1 cellular context compared by ENCODE assay signal in genomic region chr16:47499700-47500264, GRCh38.
TF ChIP-seq lines count a peak whose summit lies in the region.

No MANE protein-coding gene starts in this region.

TF ChIP-seq in HepG2, 621 proteins besides CTCF, POLR2A, EP300 and RAD21 (continued from another document and continues in another):
- TF ChIP-seq PLSCR1 (CRISPR knock-in tag; IDR thresholded peaks at IDR 0.05; ENCODE audit: borderline replicate concordance) (no peak), ZNF576 (CRISPR knock-in tag; IDR thresholded peaks at IDR 0.05) (no peak), PRPF4 (IDR thresholded peaks at IDR 0.05; ENCODE audit: low read depth, low read length, poor library complexity, severe bottlenecking) (no peak), DZIP1 (CRISPR knock-in tag; IDR thresholded peaks at IDR 0.05) (no peak), PITX1 (CRISPR knock-in tag; IDR thresholded peaks at IDR 0.05) (peak; percentile 83), CREM (IDR thresholded peaks at IDR 0.05) (peak; percentile 68), CREM (CRISPR knock-in tag; IDR thresholded peaks at IDR 0.05) (no peak), GLI4 (CRISPR knock-in tag; IDR thresholded peaks at IDR 0.05; ENCODE audit: borderline replicate concordance) (no peak), ZNF570 (CRISPR knock-in tag; IDR thresholded peaks at IDR 0.05; ENCODE audit: borderline replicate concordance) (no peak), NFIC (IDR thresholded peaks at IDR 0.05; ENCODE audit: low read length) (peak; percentile 72; the same call in 1 of the 2 replicates), MTA1 (CRISPR knock-in tag; IDR thresholded peaks at IDR 0.05; ENCODE audit: borderline replicate concordance) (no peak; the same call in 1 of the 2 replicates), MTF1 (CRISPR knock-in tag; IDR thresholded peaks at IDR 0.05) (no peak), ZNF260 (CRISPR knock-in tag; IDR thresholded peaks at IDR 0.05; ENCODE audit: borderline replicate concordance, low read depth) (no peak), SKI (IDR thresholded peaks at IDR 0.05; ENCODE audit: partially characterized antibody) (no peak), ELF3 (CRISPR knock-in tag; IDR thresholded peaks at IDR 0.05) (peak; percentile 90), BORCS8-MEF2B (CRISPR knock-in tag; IDR thresholded peaks at IDR 0.05) (peak; percentile 80; the same call in 1 of the 2 replicates), ZNF674 (CRISPR knock-in tag; IDR thresholded peaks at IDR 0.05; ENCODE audit: low read depth) (no peak), FUBP1 (CRISPR knock-in tag; IDR thresholded peaks at IDR 0.05; ENCODE audit: borderline replicate concordance) (no peak), SMAD9 (CRISPR knock-in tag; IDR thresholded peaks at IDR 0.05) (no peak), HIVEP1 (CRISPR knock-in tag; IDR thresholded peaks at IDR 0.05) (no peak), ZNF383 (CRISPR knock-in tag; IDR thresholded peaks at IDR 0.05; ENCODE audit: borderline replicate concordance) (no peak), EZH2 (conservative IDR thresholded peaks at IDR 0.05; ENCODE audit: low read depth, low read length) (no peak), ZNF775 (CRISPR knock-in tag; IDR thresholded peaks at IDR 0.05; ENCODE audit: borderline replicate concordance) (no peak), ZNF331 (CRISPR knock-in tag; IDR thresholded peaks at IDR 0.05) (peak; percentile 95), ZNF282 (IDR thresholded peaks at IDR 0.05; ENCODE audit: partially characterized antibody) (no peak), SPEN (CRISPR knock-in tag; IDR thresholded peaks at IDR 0.05; ENCODE audit: low read depth) (peak; percentile 85), ZNF564 (CRISPR knock-in tag; IDR thresholded peaks at IDR 0.05) (no peak), ZNF446 (CRISPR knock-in tag; IDR thresholded peaks at IDR 0.05) (no peak), JDP2 (CRISPR knock-in tag; IDR thresholded peaks at IDR 0.05; ENCODE audit: borderline replicate concordance) (no peak), HNF4G (IDR thresholded peaks at IDR 0.05; ENCODE audit: borderline replicate concordance, low read depth, low read length) (peak; percentile 95), HNF4G (CRISPR knock-in tag; IDR thresholded peaks at IDR 0.05; ENCODE audit: borderline replicate concordance, low read depth) (peak; percentile 91; the same call in 1 of the 2 replicates), ATF7 (IDR thresholded peaks at IDR 0.05) (no peak), ATF7 (CRISPR knock-in tag; IDR thresholded peaks at IDR 0.05) (no peak), GABPA (IDR thresholded peaks at IDR 0.05; ENCODE audit: low read depth, low read length) (no peak), GABPA (CRISPR knock-in tag; IDR thresholded peaks at IDR 0.05; ENCODE audit: low read depth) (peak; percentile 34), CEBPB (IDR thresholded peaks at IDR 0.05; ENCODE audit: borderline replicate concordance, low read depth, low read length) (peak; percentile 31; the same call in 1 of the 2 replicates), AHR (CRISPR knock-in tag; IDR thresholded peaks at IDR 0.05) (no peak), PHF5A (CRISPR knock-in tag; IDR thresholded peaks at IDR 0.05; ENCODE audit: low read depth, unreplicated experiment) (peak; percentile 84), SMAD1 (CRISPR knock-in tag; IDR thresholded peaks at IDR 0.05; ENCODE audit: borderline replicate concordance, low read depth) (no peak), TCF7L2 (IDR thresholded peaks at IDR 0.05; ENCODE audit: low read depth, low read length) (no peak)
- TF ChIP-seq, protein P1, sequence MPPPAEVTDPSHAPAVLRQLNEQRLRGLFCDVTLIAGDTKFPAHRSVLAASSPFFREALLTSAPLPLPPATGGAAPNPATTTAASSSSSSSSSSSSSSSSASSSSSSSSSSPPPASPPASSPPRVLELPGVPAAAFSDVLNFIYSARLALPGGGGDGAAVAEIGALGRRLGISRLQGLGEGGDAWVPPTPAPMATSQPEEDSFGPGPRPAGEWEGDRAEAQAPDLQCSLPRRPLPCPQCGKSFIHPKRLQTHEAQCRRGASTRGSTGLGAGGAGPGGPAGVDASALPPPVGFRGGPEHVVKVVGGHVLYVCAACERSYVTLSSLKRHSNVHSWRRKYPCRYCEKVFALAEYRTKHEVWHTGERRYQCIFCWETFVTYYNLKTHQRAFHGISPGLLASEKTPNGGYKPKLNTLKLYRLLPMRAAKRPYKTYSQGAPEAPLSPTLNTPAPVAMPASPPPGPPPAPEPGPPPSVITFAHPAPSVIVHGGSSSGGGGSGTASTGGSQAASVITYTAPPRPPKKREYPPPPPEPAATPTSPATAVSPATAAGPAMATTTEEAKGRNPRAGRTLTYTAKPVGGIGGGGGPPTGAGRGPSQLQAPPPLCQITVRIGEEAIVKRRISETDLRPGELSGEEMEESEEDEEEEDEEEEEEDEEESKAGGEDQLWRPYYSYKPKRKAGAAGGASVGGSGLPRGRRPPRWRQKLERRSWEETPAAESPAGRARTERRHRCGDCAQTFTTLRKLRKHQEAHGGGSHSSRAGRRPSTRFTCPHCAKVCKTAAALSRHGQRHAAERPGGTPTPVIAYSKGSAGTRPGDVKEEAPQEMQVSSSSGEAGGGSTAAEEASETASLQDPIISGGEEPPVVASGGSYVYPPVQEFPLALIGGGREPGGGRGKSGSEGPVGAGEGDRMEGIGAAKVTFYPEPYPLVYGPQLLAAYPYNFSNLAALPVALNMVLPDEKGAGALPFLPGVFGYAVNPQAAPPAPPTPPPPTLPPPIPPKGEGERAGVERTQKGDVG (CRISPR knock-in tag; IDR thresholded peaks at IDR 0.05; ENCODE audit: borderline replicate concordance): 0 out of 2 replicates have a peak, but pooled peaks have one; percentile 47
- TF ChIP-seq, protein P2, sequence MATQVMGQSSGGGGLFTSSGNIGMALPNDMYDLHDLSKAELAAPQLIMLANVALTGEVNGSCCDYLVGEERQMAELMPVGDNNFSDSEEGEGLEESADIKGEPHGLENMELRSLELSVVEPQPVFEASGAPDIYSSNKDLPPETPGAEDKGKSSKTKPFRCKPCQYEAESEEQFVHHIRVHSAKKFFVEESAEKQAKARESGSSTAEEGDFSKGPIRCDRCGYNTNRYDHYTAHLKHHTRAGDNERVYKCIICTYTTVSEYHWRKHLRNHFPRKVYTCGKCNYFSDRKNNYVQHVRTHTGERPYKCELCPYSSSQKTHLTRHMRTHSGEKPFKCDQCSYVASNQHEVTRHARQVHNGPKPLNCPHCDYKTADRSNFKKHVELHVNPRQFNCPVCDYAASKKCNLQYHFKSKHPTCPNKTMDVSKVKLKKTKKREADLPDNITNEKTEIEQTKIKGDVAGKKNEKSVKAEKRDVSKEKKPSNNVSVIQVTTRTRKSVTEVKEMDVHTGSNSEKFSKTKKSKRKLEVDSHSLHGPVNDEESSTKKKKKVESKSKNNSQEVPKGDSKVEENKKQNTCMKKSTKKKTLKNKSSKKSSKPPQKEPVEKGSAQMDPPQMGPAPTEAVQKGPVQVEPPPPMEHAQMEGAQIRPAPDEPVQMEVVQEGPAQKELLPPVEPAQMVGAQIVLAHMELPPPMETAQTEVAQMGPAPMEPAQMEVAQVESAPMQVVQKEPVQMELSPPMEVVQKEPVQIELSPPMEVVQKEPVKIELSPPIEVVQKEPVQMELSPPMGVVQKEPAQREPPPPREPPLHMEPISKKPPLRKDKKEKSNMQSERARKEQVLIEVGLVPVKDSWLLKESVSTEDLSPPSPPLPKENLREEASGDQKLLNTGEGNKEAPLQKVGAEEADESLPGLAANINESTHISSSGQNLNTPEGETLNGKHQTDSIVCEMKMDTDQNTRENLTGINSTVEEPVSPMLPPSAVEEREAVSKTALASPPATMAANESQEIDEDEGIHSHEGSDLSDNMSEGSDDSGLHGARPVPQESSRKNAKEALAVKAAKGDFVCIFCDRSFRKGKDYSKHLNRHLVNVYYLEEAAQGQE (IDR thresholded peaks at IDR 0.05; ENCODE audit: borderline replicate concordance in 1 of 2, low read depth in 1 of 2, low read length in 2 of 2): 0 out of 4 replicates have a peak, but pooled peaks of 1 of the 2 experiments have one; percentile 21
- TF ChIP-seq, protein P3, sequence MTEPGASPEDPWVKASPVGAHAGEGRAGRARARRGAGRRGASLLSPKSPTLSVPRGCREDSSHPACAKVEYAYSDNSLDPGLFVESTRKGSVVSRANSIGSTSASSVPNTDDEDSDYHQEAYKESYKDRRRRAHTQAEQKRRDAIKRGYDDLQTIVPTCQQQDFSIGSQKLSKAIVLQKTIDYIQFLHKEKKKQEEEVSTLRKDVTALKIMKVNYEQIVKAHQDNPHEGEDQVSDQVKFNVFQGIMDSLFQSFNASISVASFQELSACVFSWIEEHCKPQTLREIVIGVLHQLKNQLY (CRISPR knock-in tag; IDR thresholded peaks at IDR 0.05): peak; percentile 63; the same call in 1 of the 2 replicates
- TF ChIP-seq, protein P4, sequence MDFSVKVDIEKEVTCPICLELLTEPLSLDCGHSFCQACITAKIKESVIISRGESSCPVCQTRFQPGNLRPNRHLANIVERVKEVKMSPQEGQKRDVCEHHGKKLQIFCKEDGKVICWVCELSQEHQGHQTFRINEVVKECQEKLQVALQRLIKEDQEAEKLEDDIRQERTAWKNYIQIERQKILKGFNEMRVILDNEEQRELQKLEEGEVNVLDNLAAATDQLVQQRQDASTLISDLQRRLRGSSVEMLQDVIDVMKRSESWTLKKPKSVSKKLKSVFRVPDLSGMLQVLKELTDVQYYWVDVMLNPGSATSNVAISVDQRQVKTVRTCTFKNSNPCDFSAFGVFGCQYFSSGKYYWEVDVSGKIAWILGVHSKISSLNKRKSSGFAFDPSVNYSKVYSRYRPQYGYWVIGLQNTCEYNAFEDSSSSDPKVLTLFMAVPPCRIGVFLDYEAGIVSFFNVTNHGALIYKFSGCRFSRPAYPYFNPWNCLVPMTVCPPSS (IDR thresholded peaks at IDR 0.05): no peak
- TF ChIP-seq, protein P5, sequence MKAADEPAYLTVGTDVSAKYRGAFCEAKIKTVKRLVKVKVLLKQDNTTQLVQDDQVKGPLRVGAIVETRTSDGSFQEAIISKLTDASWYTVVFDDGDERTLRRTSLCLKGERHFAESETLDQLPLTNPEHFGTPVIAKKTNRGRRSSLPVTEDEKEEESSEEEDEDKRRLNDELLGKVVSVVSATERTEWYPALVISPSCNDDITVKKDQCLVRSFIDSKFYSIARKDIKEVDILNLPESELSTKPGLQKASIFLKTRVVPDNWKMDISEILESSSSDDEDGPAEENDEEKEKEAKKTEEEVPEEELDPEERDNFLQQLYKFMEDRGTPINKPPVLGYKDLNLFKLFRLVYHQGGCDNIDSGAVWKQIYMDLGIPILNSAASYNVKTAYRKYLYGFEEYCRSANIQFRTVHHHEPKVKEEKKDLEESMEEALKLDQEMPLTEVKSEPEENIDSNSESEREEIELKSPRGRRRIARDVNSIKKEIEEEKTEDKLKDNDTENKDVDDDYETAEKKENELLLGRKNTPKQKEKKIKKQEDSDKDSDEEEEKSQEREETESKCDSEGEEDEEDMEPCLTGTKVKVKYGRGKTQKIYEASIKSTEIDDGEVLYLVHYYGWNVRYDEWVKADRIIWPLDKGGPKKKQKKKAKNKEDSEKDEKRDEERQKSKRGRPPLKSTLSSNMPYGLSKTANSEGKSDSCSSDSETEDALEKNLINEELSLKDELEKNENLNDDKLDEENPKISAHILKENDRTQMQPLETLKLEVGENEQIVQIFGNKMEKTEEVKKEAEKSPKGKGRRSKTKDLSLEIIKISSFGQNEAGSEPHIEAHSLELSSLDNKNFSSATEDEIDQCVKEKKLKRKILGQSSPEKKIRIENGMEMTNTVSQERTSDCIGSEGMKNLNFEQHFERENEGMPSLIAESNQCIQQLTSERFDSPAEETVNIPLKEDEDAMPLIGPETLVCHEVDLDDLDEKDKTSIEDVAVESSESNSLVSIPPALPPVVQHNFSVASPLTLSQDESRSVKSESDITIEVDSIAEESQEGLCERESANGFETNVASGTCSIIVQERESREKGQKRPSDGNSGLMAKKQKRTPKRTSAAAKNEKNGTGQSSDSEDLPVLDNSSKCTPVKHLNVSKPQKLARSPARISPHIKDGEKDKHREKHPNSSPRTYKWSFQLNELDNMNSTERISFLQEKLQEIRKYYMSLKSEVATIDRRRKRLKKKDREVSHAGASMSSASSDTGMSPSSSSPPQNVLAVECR (CRISPR knock-in tag; IDR thresholded peaks at IDR 0.05; ENCODE audit: borderline replicate concordance): peak; percentile 79; the same call in 1 of the 2 replicates
